22 cellular contexts compared by ENCODE assay signal in the genomic region with DNA sequence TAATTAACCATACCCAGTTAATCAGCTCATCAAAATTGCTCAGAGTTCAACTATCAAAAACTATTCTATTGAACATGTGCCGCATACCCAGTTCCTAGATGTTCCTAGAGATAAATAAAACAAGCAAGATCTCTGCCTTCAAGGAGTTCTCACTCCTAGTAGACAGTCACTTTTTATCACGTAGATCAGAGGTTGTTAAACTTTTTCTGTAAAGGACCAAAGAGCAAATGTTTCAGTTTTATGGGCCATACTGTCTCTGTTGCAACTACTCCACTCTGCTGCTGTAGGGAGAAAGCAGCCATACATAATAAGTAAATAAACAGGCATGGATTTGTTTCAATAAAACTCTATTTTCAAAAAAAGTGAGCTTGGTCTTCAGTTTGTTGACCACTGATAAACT.
"Had no signal": no experiment of that assay in that cellular context is flagged by ENCODE, and none has a peak within 500 bp of the region (broad histone marks: within the 10 kb centered on the region; RNA-seq: fewer than 3 reads in every experiment).

No MANE protein-coding gene starts in this region.

- DNase-seq: glutamatergic neuron; islet precursor cell; mammary epithelial cell; mucosa of descending colon; naive thymus-derived CD8-positive, alpha-beta T cell; pancreas; right cardiac atrium; spleen; stimulated activated CD4-positive, alpha-beta T cell treated with anti-CD3 and anti-CD28 coated beads, Interleukin-15, amount 100 ng/mL, for 24 hours; stimulated activated CD4-positive, alpha-beta T cell treated with anti-CD3 and anti-CD28 coated beads, Interleukin-1b, Interleukin-23, amount 100 ng/mL, for 48 hours; stimulated activated CD4-positive, alpha-beta T cell treated with anti-CD3 and anti-CD28 coated beads, Interleukin-4, amount 100 ng/mL, for 24 hours; testis; upper lobe of right lung had no signal

- H3K36me3 Mint-ChIP-seq: naive thymus-derived CD8-positive, alpha-beta T cell; stimulated activated memory B cell treated with anti-CD40 and anti-IgM and Interleukin-4, amounts not matched to agents 10 μg/mL and 1 μg/mL and 100 μg/mL, for 72 hours had no signal

- H3K4me3 Mint-ChIP-seq: dendritic cell treated with granulocyte-macrophage colony-stimulating factor and Interleukin-4, amounts not matched to agents 40 ng/mL and 50 ng/mL, for 4 days; naive thymus-derived CD8-positive, alpha-beta T cell; stimulated activated memory B cell treated with anti-CD40 and anti-IgM and Interleukin-4, amounts not matched to agents 10 μg/mL and 1 μg/mL and 100 μg/mL, for 72 hours; stimulated activated naive CD8-positive, alpha-beta T cell treated with anti-CD3 and anti-CD28 coated beads, Interleukin-15, Interleukin-2, amounts not matched to agents 100 ng/mL and 50 ng/mL, for 24 hours had no signal

- H3K27me3 Mint-ChIP-seq: stimulated activated memory B cell treated with anti-CD40 and anti-IgM and Interleukin-4, amounts not matched to agents 10 μg/mL and 1 μg/mL and 100 μg/mL, for 72 hours had no signal

- ATAC-seq: gastroesophageal sphincter; left lobe of liver; mucosa of descending colon; naive thymus-derived CD8-positive, alpha-beta T cell; pancreas; right cardiac atrium; stimulated activated memory B cell treated with anti-CD40 and anti-IgM and Interleukin-4, amounts not matched to agents 10 μg/mL and 1 μg/mL and 100 μg/mL, for 72 hours; upper lobe of right lung had no signal

- H3K27me3 ChIP-seq: gastroesophageal sphincter, pancreas, spleen, testis, tibial nerve, upper lobe of right lung, vagina had no signal

- H3K4me1 ChIP-seq: pancreas had no signal

- H3K27ac Mint-ChIP-seq: dendritic cell treated with granulocyte-macrophage colony-stimulating factor and Interleukin-4, amounts not matched to agents 40 ng/mL and 50 ng/mL, for 4 days; naive thymus-derived CD8-positive, alpha-beta T cell; progenitor cell of endocrine pancreas; stimulated activated memory B cell treated with anti-CD40 and anti-IgM and Interleukin-4, amounts not matched to agents 10 μg/mL and 1 μg/mL and 100 μg/mL, for 72 hours; stimulated activated naive CD8-positive, alpha-beta T cell treated with anti-CD3 and anti-CD28 coated beads, Interleukin-15, Interleukin-2, amounts not matched to agents 100 ng/mL and 50 ng/mL, for 24 hours had no signal

- H3K9me3 ChIP-seq: gastroesophageal sphincter, mucosa of descending colon, neutrophil, pancreas, spleen, testis, tibial nerve, upper lobe of right lung, vagina had no signal

- H3K36me3 ChIP-seq: gastroesophageal sphincter, neutrophil, pancreas, spleen, tibial nerve, upper lobe of right lung, vagina had no signal

- H3K27ac ChIP-seq: neutrophil, pancreas, spleen, testis, tibial nerve, upper lobe of right lung, vagina had no signal

- H3K4me3 ChIP-seq: gastroesophageal sphincter, mucosa of descending colon, pancreas, spleen, testis, tibial nerve, upper lobe of right lung, vagina had no signal

- H3K4me1 Mint-ChIP-seq: stimulated activated memory B cell treated with anti-CD40 and anti-IgM and Interleukin-4, amounts not matched to agents 10 μg/mL and 1 μg/mL and 100 μg/mL, for 72 hours had no signal

- H3K9me3 Mint-ChIP-seq: dendritic cell treated with granulocyte-macrophage colony-stimulating factor and Interleukin-4, amounts not matched to agents 40 ng/mL and 50 ng/mL, for 4 days; naive thymus-derived CD8-positive, alpha-beta T cell; stimulated activated memory B cell treated with anti-CD40 and anti-IgM and Interleukin-4, amounts not matched to agents 10 μg/mL and 1 μg/mL and 100 μg/mL, for 72 hours; stimulated activated naive CD8-positive, alpha-beta T cell treated with anti-CD3 and anti-CD28 coated beads, Interleukin-15, Interleukin-2, amounts not matched to agents 100 ng/mL and 50 ng/mL, for 24 hours had no signal
